9 cellular contexts compared by ENCODE assay signal in genomic region chr9:91425270-91425669, GRCh38. TPM values are rescaled to one million over a fixed set of nuclear protein-coding genes. Genes with fewer than 3 reads are reported as not detected.
A peak's percentile ranks its signal among the peaks of the same experiment; 100 is the strongest.
DNase-seq lines count a peak whose midpoint lies in the region; ATAC-seq and TF ChIP-seq lines count a peak whose summit lies in the region.
"Had no signal": no experiment of that assay in that cellular context is flagged by ENCODE, and none has a peak within 500 bp of the region (broad histone marks: within the 10 kb centered on the region; RNA-seq: fewer than 3 reads in every experiment).

No MANE protein-coding gene starts in this region.

- TF ChIP-seq POLR2A in breast epithelium (IDR thresholded peaks at IDR 0.05): no peak

- no peaks in the 10 kb centered on the region for H3K27me3 ChIP-seq in right atrium auricular region
- no peaks in the 10 kb centered on the region for H3K27me3 ChIP-seq in breast epithelium
- H3K27me3 ChIP-seq in muscle layer of duodenum (ENCODE audit: low read depth, low read length): no peaks in the 10 kb centered on the region

- TF ChIP-seq CTCF in right atrium auricular region (IDR thresholded peaks at IDR 0.05) (no peak), breast epithelium (IDR thresholded peaks at IDR 0.05) (no peak), GM13977 (IDR thresholded peaks at IDR 0.05; ENCODE audit: extremely low read depth, insufficient read depth, missing control alignments) (no peak)

- DNase-seq in right atrium auricular region (ENCODE audit: low spot score) (no peak), cardiac septum (ENCODE audit: low spot score) (no peak), breast epithelium (ENCODE audit: low spot score in 2 of 2) (no peak), ureter (ENCODE audit: low spot score) (peak; percentile 38), posterior vena cava (ENCODE audit: low spot score) (no peak), GM13977 (ENCODE audit: low spot score) (no peak)

- H3K4me3 ChIP-seq in right atrium auricular region: no peak overlapping the region
- H3K4me3 ChIP-seq in breast epithelium: peak overlapping the region; percentile 86 to 91 (median 86)
- H3K4me3 ChIP-seq in muscle layer of duodenum (ENCODE audit: low read depth in 1 of 2, low read length in 2 of 2): peak overlapping the region; percentile 57 to 73

- H3K27ac ChIP-seq in right atrium auricular region (peak overlapping the region; percentile 99 to 100), breast epithelium (peak overlapping the region; percentile 98 to 100), muscle layer of duodenum (ENCODE audit: low read length) (peak overlapping the region; percentile 79)

- H3K36me3 ChIP-seq in right atrium auricular region: no peaks in the 10 kb centered on the region
- no peaks in the 10 kb centered on the region for H3K36me3 ChIP-seq in breast epithelium
- peaks cover 0 to 22% of the 10 kb centered on the region in 2 donors for H3K36me3 ChIP-seq in muscle layer of duodenum (ENCODE audit: control insufficient read depth in 1 of 2, insufficient read depth in 2 of 2, low read length in 2 of 2)

- intact Hi-C loops in cardiac septum (cut with DNase I) (loop anchor here (5.0 to 10.0 kb wide), 3 partner anchors 120 to 508 kb away; no protein-coding TSS in a partner anchor), breast epithelium (cut with DNase I; ENCODE audit: low total_unique reads) (loop anchor here (10.0 kb wide), 2 partner anchors 120 to 390 kb away; no protein-coding TSS in a partner anchor), posterior vena cava (cut with DNase I) (loop anchor here (5.0 to 10.0 kb wide), 4 partner anchors 233 to 508 kb away; no protein-coding TSS in a partner anchor)

- peaks cover 0 to 34% of the 10 kb centered on the region in 2 donors for H3K4me1 ChIP-seq in right atrium auricular region
- H3K4me1 ChIP-seq in breast epithelium: no peaks in the 10 kb centered on the region
- H3K4me1 ChIP-seq in muscle layer of duodenum (ENCODE audit: control insufficient read depth in 1 of 2, insufficient read depth in 2 of 2, low read length in 2 of 2): peaks cover 4 to 5% of the 10 kb centered on the region in 2 donors

- H3K9me3 ChIP-seq in right atrium auricular region: no peaks in the 10 kb centered on the region
- no peaks in the 10 kb centered on the region for H3K9me3 ChIP-seq in breast epithelium
- H3K9me3 ChIP-seq in muscle layer of duodenum (ENCODE audit: control insufficient read depth in 1 of 2, low read length in 2 of 2): no peaks in the 10 kb centered on the region
- H3K9me3 ChIP-seq: SK-N-SH had no signal

- in situ Hi-C loops in GM13977 (cut with MboI; ENCODE audit: low pct_unique_long_range_greater_than_20kb, low sequenced_read_pairs, unreplicated experiment): loop anchor here (5.0 kb wide), 1 partner anchor 508 kb away; no protein-coding TSS in a partner anchor

- no peak for ATAC-seq in GM21737 (IDR thresholded peaks at IDR 0.05; ENCODE audit: unreplicated experiment)

RNA-seq across cellular contexts. Expression of gene NFIL3, which starts 1.6 kb away (rescaled TPM):
- total RNA-seq in right atrium auricular region: 10 to 100 TPM; 21.2 to 25.5 TPM
- total RNA-seq in cardiac septum: 32.4 TPM
- total RNA-seq in breast epithelium: 10 to 100 TPM; 65.1 to 87.2 (median 74.9) TPM
- total RNA-seq in ureter: 39.6 TPM
- 10 to 100 TPM; 38.9 to 73.7 TPM for total RNA-seq in posterior vena cava

Comparison
In these comparisons a context has a peak if more than half of its experiments do, and no peak if none do; other contexts are left out.
1. H3K4me3 ChIP-seq: peak in breast epithelium (3 of 3) and muscle layer of duodenum (2 of 2); none in right atrium auricular region (0 of 2).
2. Peak in every context shown above with its lines, with median percentiles within 50 percentile points of each other: H3K27ac ChIP-seq.